In the genomic region with DNA sequence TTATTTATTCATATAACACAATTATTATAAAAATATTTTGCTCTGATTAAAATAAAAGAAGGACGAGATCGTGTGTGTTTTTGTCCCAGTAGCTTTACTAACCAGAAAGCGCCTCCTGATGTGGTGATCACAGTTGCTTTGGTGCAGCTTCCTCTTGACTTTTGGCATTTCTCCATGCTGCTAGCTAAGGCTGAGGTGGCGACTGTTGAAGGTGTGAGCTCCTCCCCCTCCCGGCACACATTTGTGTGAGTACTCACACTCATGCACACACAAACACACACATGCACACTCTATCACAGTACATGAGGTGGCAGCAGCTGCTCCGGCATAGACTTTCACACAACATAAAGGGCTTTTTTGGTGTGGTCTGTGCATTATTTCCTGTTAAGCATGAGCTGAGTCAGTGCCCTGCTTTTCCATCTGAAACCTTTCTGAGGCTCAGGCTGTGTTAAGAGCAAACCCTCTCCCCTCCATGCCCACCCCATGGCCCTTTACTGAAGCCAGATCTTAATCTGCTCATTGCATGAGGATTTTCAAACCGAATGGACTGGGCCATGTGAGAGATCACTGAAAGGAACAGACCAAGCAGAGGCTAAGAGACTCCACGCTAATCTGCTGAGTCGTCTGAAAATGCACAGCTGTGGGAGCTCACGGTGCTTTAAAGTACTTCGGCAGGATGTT, we compare ENCODE assay signal across 8 cellular contexts. TPM values are rescaled to one million over a fixed set of nuclear protein-coding genes. Genes with fewer than 3 reads are reported as not detected.
A peak's percentile ranks its signal among the peaks of the same experiment; 100 is the strongest.
DNase-seq lines count a peak whose midpoint lies in the region; ATAC-seq and TF ChIP-seq lines count a peak whose summit lies in the region.
"Not testable (repeated sequence)": the region's sequence is repeated elsewhere in the genome, so short reads cannot be mapped to it uniquely, and the experiment has no call there.

No MANE protein-coding gene starts in this region.

- not testable (repeated sequence) for H3K36me3 Mint-ChIP-seq in T-cell; effector memory CD8-positive, alpha-beta T cell (ENCODE audit: insufficient read depth)

- not testable (repeated sequence) for H3K79me2 ChIP-seq in HCT116 (ENCODE audit: insufficient read depth, low read length)

- not testable (repeated sequence) for H3K4me3 ChIP-seq in HCT116 (replicated peaks in 1 of 2; ENCODE audit: low read depth in 1 of 2, low read length in 2 of 2); upper lobe of left lung

- not testable (repeated sequence) for H3K27ac ChIP-seq in HCT116 (ENCODE audit: low read depth, low read length); upper lobe of left lung

- peak overlapping the region; percentile 43 to 70 (median 56) for H3K4me3 Mint-ChIP-seq in T-cell
- H3K4me3 Mint-ChIP-seq in effector memory CD8-positive, alpha-beta T cell = peak overlapping the region; percentile 11 to 13

- TF ChIP-seq EP300 in upper lobe of left lung (IDR thresholded peaks at IDR 0.05) = not testable (repeated sequence)

- TF ChIP-seq CTCF in HCT116 (IDR thresholded peaks at IDR 0.05 in 2 of 3, conservative IDR thresholded peaks at IDR 0.05 in 1 of 3; ENCODE audit: borderline replicate concordance in 1 of 3, insufficient read depth in 1 of 3, low read depth in 2 of 3, low read length in 2 of 3); upper lobe of left lung (IDR thresholded peaks at IDR 0.05): not testable (repeated sequence)

- TF ChIP-seq RAD21 in HCT116 (IDR thresholded peaks at IDR 0.05; ENCODE audit: low read depth) = not testable (repeated sequence)

- RAD21 ChIA-PET in HCT116 (lab: Charles Lee; ENCODE audit: low non-redundant PET in 1 of 2, low total read pairs in 2 of 2, uncharacterized antibody in 2 of 2, unreplicated experiment in 2 of 2) = not testable (repeated sequence)

- ATAC-seq in GM18873 (IDR thresholded peaks at IDR 0.05; ENCODE audit: low FRiP score, unreplicated experiment) (peak; percentile 51), HCT116 (peak; percentile 27; the same call in 1 of the 2 replicates), HG03432 (IDR thresholded peaks at IDR 0.05; ENCODE audit: unreplicated experiment) (peak; percentile 85), T-cell (replicated peaks in 1 of 4) (peak; percentile 89 to 93 (median 90)), upper lobe of left lung (ENCODE audit: low FRiP score in 2 of 2) (peak; percentile 73 to 81)
- peak; percentile 91 for ATAC-seq in effector memory CD8-positive, alpha-beta T cell (replicated peaks)

- not testable (repeated sequence) for H3K4me2 ChIP-seq in HCT116 (ENCODE audit: low read length)

- intact Hi-C loops in HCT116 (cut with micrococcal nuclease) = not testable (repeated sequence)

- TF ChIP-seq POLR2A in HCT116 (IDR thresholded peaks at IDR 0.05; ENCODE audit: borderline replicate concordance, extremely low read depth, insufficient read depth, insufficient read length); upper lobe of left lung (IDR thresholded peaks at IDR 0.05): not testable (repeated sequence)

- H2AFZ ChIP-seq in HCT116 (ENCODE audit: low read depth, low read length, poor library complexity, severe bottlenecking) = not testable (repeated sequence)

- POLR2A ChIA-PET in HCT116 (lab: Charles Lee); T-cell (lab: Charles Lee): not testable (repeated sequence)

- H3K4me1 ChIP-seq in HCT116 (ENCODE audit: control insufficient read depth in 1 of 2, insufficient read depth in 2 of 2, low read length in 2 of 2); upper lobe of left lung: not testable (repeated sequence)

- not testable (repeated sequence) for H3K9me3 Mint-ChIP-seq in T-cell; effector memory CD8-positive, alpha-beta T cell

- H3K27ac Mint-ChIP-seq in T-cell = peak overlapping the region; percentile 88
- H3K27ac Mint-ChIP-seq in effector memory CD8-positive, alpha-beta T cell = peak overlapping the region in 1 of 2 donors; percentile 5

- not testable (repeated sequence) for H3K27me3 ChIP-seq in HCT116 (ENCODE audit: insufficient read depth, low read length); upper lobe of left lung

- WGBS in upper lobe of left lung, 2 donors = 2 to 5% methylated on average over 9 of the region's 11 CpGs

- not testable (repeated sequence) for H3K9ac ChIP-seq in HCT116 (ENCODE audit: low read length)

- not testable (repeated sequence) for H3K9me2 ChIP-seq in HCT116 (ENCODE audit: insufficient read depth)

- not testable (repeated sequence) for H3K9me3 ChIP-seq in HCT116 (ENCODE audit: control insufficient read depth in 1 of 2, insufficient read depth in 1 of 2, low read depth in 1 of 2, low read length in 2 of 2); upper lobe of left lung

- H4K20me1 ChIP-seq in HCT116 (ENCODE audit: insufficient read depth) = not testable (repeated sequence)

- CTCF ChIA-PET in HCT116 (lab: Charles Lee) = not testable (repeated sequence)
- CTCF ChIA-PET in T-cell (lab: Charles Lee) = interaction anchor here in 1 of 2 donors (0.7 kb wide), 1 partner anchor 52 kb away, joined by 3 read pairs; no protein-coding TSS in a partner anchor

- not testable (repeated sequence) for DNase-seq in HCT116 (ENCODE audit: low read depth, low spot score)
- DNase-seq in T-cell (peak; percentile 36 to 88 (median 67)), pons (ENCODE audit: low spot score) (peak; percentile 29), upper lobe of left lung (peak in 1 of 2 donors; percentile 24)
- DNase-seq in activated T-cell treated with anti-CD3 and anti-CD28 coated beads, Interleukin-2, amount 50 U/mL, for 1 hour = peak; percentile 59
- DNase-seq in effector memory CD8-positive, alpha-beta T cell = peak; percentile 55 to 67 (median 60)

- not testable (repeated sequence) for H3K36me3 ChIP-seq in HCT116 (ENCODE audit: control insufficient read depth in 1 of 2, insufficient read depth in 2 of 2, low read length in 2 of 2); upper lobe of left lung

- BruUV-seq in HCT116 (replicated peaks; lab: Mats Ljungman, UMichigan) = not testable (repeated sequence)

- not testable (repeated sequence) for H3K4me1 Mint-ChIP-seq in T-cell; effector memory CD8-positive, alpha-beta T cell (ENCODE audit: low read depth in 2 of 2)

- not testable (repeated sequence) for H3K27me3 Mint-ChIP-seq in T-cell; effector memory CD8-positive, alpha-beta T cell

RNA-seq across cellular contexts. Expression of a gene that starts 53.3 kb away (rescaled TPM):
- total RNA-seq in HCT116 (2021; ENCODE audit: unreplicated experiment) (0.64 TPM), T-cell (under 1 TPM in 3 of 5 donors, not detected in 2; 0.36 to 0.38 (median 0.38) TPM), upper lobe of left lung (1 to 10 TPM in 2 of 6 donors, under 1 TPM in 4; 0.22 to 1.6 (median 0.70) TPM)
- polyA plus RNA-seq in HCT116 (2012) = 0.10 and 0.13 TPM in 2 replicates

Comparison
In these comparisons a context has a peak if more than half of its experiments do, and no peak if none do; other contexts are left out.
1. ATAC-seq: peak in every context shown above with its lines; median percentile 91 in effector memory CD8-positive, alpha-beta T cell; 90 in T-cell; 85 in HG03432; 77 in upper lobe of left lung; 51 in GM18873; 27 in HCT116.